8 cellular contexts compared by ENCODE assay signal in the genomic region with DNA sequence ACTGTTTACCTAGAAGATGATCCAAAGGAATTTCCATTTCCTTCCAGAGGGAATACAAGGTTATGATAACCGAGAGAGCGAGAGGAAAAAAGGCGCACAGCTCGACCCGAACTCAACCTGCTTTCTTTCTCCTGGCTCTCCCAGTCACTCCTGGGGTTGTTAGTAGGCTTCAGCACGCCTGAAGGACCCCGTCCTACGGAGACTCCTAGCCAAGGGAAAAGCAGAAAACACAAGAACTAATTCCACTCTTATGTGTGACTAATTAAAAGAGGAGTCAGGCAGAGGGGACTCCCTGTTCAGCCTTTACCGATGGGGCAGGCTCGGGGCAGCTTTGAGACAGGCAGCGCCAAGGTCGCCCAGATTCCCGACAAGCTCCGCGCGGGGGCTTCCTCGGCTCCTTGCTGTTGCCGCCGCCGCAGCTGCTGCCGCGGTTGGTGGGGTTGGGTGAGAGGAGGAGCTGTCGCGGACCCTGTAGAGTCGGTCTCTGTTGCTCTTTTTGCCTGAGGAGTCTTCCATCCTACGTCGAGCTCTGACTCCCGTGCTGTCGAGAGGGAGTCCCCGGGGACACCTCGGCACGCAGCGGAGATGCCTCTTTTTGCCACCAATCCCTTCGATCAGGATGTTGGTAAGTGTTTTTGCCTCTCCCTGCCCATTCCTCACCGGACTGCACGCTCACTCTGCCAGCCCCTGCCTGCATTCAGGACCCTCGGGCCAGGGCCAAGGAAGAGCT. TPM values are rescaled to one million over a fixed set of nuclear protein-coding genes. Genes with fewer than 3 reads are reported as not detected.
DNase-seq lines count a peak whose midpoint lies in the region; ATAC-seq and TF ChIP-seq lines count a peak whose summit lies in the region.

A gene (plus strand): TSS at position 397 of the 730 bp plus-strand sequence. CDS start 189 bp downstream, at position 586.

- H3K9me3 ChIP-seq in osteoblast (ENCODE audit: low read depth, low read length) (no peaks in the 10 kb centered on the region), testis (no peaks in the 10 kb centered on the region)

- peaks cover 11% of the 10 kb centered on the region for H4K20me1 ChIP-seq in osteoblast (ENCODE audit: insufficient read depth, low read length)

- H3K27me3 ChIP-seq in osteoblast (ENCODE audit: insufficient read depth, low read length) (no peaks in the 10 kb centered on the region), testis (no peaks in the 10 kb centered on the region)

- intact Hi-C loops in testis (cut with DNase I; ENCODE audit: low total_unique reads) = no loop called here

- DNase-seq in NCI-H1105 (lab: John Stamatoyannopoulos, UW) = peak; percentile 78
- DNase-seq in SKM-1 (lab: John Stamatoyannopoulos, UW; ENCODE audit: unreplicated experiment) = peak; percentile 20
- peak; percentile 89 to 91 for DNase-seq in activated naive CD4-positive, alpha-beta T cell treated with anti-CD3 and anti-CD28 coated beads, Interleukin-2, amount 50 U/mL, for 72 hours (ENCODE audit: low spot score in 2 of 2)
- DNase-seq in glomerular visceral epithelial cell (ENCODE audit: extremely low spot score) = peak; percentile 93
- peak; percentile 92 for DNase-seq in osteoblast (ENCODE audit: insufficient read length, low spot score, missing footprints)
- peak; percentile 92 for DNase-seq in testis

- H3K4me1 ChIP-seq in osteoblast (ENCODE audit: insufficient read depth, low read length) (peaks cover 23% of the 10 kb centered on the region), testis (peaks cover 21% of the 10 kb centered on the region)

- no peak for TF ChIP-seq CTCF in osteoblast (IDR thresholded peaks at IDR 0.05; ENCODE audit: extremely low read depth, low read depth, low read length)
- peak in 1 of 3 experiments; percentile 20 for TF ChIP-seq CTCF in testis (IDR thresholded peaks at IDR 0.05)

- peak within 1 kb of the TSS; percentile 99 to 100 for H3K27ac Mint-ChIP-seq in activated naive CD4-positive, alpha-beta T cell treated with anti-CD3 and anti-CD28 coated beads, Interleukin-2, amount 50 U/mL, for 72 hours

- H3K36me3 Mint-ChIP-seq in activated naive CD4-positive, alpha-beta T cell treated with anti-CD3 and anti-CD28 coated beads, Interleukin-2, amount 50 U/mL, for 72 hours = peaks cover 25 to 31% of the 10 kb centered on the region in 2 donors

- peak; percentile 95 for ATAC-seq in HG02642 (IDR thresholded peaks at IDR 0.05; ENCODE audit: poor library complexity, unreplicated experiment)
- ATAC-seq in activated naive CD4-positive, alpha-beta T cell treated with anti-CD3 and anti-CD28 coated beads, Interleukin-2, amount 50 U/mL, for 72 hours = peak; percentile 78 to 85

- peak; percentile 57 for TF ChIP-seq POLR2A in GM10847 (IDR thresholded peaks at IDR 0.05; ENCODE audit: extremely low read depth, insufficient read length)
- TF ChIP-seq POLR2A in testis (IDR thresholded peaks at IDR 0.05) = no peak

- peaks cover 61% of the 10 kb centered on the region for H3K79me2 ChIP-seq in osteoblast (ENCODE audit: insufficient read depth, low read length)

- H2AFZ ChIP-seq in osteoblast (ENCODE audit: low read length) = peak within 1 kb of the TSS; percentile 95

- 0% methylated on average over 30 to 37 of the region's 37 CpGs for WGBS in testis, 2 donors

- H3K4me3 ChIP-seq in osteoblast (ENCODE audit: insufficient read depth, low read length) = peak within 1 kb of the TSS; percentile 86
- H3K4me3 ChIP-seq in testis = peak within 1 kb of the TSS; percentile 83

- H3K36me3 ChIP-seq in osteoblast (ENCODE audit: insufficient read depth, low read length) (peaks cover 1% of the 10 kb centered on the region), testis (ENCODE audit: low read depth, missing control alignments) (no peaks in the 10 kb centered on the region)

- H3K27ac ChIP-seq in osteoblast (ENCODE audit: low read depth, low read length) (peak within 1 kb of the TSS; percentile 99), testis (peak within 1 kb of the TSS; percentile 88 to 99)

- peak within 1 kb of the TSS; percentile 88 for H3K4me2 ChIP-seq in osteoblast (ENCODE audit: insufficient read depth, low read length)

- H3K9me3 Mint-ChIP-seq in activated naive CD4-positive, alpha-beta T cell treated with anti-CD3 and anti-CD28 coated beads, Interleukin-2, amount 50 U/mL, for 72 hours = peaks cover 0 to 4% of the 10 kb centered on the region in 2 donors

RNA-seq across cellular contexts. Expression of the gene that starts here (rescaled TPM):
- 10 to 100 TPM; 22.3 to 30.8 TPM for total RNA-seq in activated naive CD4-positive, alpha-beta T cell treated with anti-CD3 and anti-CD28 coated beads, Interleukin-2, amount 50 U/mL, for 72 hours
- total RNA-seq in osteoblast (45.6 and 56.0 TPM in 2 replicates), testis (10 to 100 TPM; 40.6 to 40.9 TPM)
- polyA plus RNA-seq in testis (ENCODE audit: insufficient read depth, low read depth, low replicate concordance) = 23.7 TPM

Comparison
In these comparisons a context has a peak if more than half of its experiments do, and no peak if none do; other contexts are left out.
1. Peak in every context shown above with its lines: DNase-seq, ATAC-seq, H3K4me3 ChIP-seq and H3K27ac ChIP-seq.
2. DNase-seq: peak in every context shown above with its lines; median percentile 93 in glomerular visceral epithelial cell; 92 in osteoblast; 92 in testis; 90 in activated naive CD4-positive, alpha-beta T cell treated with anti-CD3 and anti-CD28 coated beads, Interleukin-2, amount 50 U/mL, for 72 hours; 78 in NCI-H1105; 20 in SKM-1.